In the genomic region with DNA sequence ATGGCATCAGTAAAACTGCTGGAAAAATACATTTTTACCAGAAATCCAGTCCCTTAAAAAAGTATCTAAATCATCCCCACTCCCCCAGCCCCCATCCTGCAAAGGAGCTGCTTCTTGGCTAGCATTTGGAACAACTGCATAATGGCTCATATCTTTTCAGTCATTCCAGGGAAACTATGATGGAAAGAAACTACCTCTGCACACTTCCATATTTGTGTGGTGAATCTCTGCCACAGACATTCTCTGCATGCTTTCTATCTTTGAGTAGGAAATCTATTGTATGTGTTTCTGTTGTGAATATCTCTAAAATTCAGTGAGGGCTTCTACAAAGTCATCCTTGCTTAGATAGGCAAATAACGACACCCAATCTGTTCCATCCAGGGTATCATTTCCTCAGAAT, we compare ENCODE assay signal across 18 cellular contexts.
"Had no signal": no experiment of that assay in that cellular context is flagged by ENCODE, and none has a peak within 500 bp of the region (broad histone marks: within the 10 kb centered on the region; RNA-seq: fewer than 3 reads in every experiment).

No MANE protein-coding gene starts in this region.

- H3K4me3 ChIP-seq: testis had no signal

- H3K4me1 ChIP-seq: testis had no signal

- H3K27me3 ChIP-seq: testis had no signal

- H3K9me3 ChIP-seq: testis had no signal

- H3K9me3 Mint-ChIP-seq: activated naive CD8-positive, alpha-beta T cell treated with anti-CD3 and anti-CD28 coated beads for 36 hours; memory B cell; nephron progenitor cell; stimulated activated naive CD8-positive, alpha-beta T cell treated with anti-CD3 and anti-CD28 coated beads, Interleukin-15, Interleukin-2, amounts not matched to agents 100 ng/mL and 50 ng/mL, for 24 hours had no signal

- FAIRE-seq: islet of Langerhans had no signal

- ATAC-seq: activated CD8-positive, alpha-beta memory T cell treated with anti-CD3 and anti-CD28 coated beads, Interleukin-2, amount 10 ng/mL, durations not matched to agents 7 days and 5 days; activated T-cell treated with anti-CD3 and anti-CD28 coated beads, Interleukin-2, amount 50 U/mL, for 4 hours; left lobe of liver had no signal

- H3K4me1 Mint-ChIP-seq: activated CD8-positive, alpha-beta memory T cell treated with anti-CD3 and anti-CD28 coated beads, Interleukin-2, amount 10 ng/mL, durations not matched to agents 7 days and 5 days; activated naive CD8-positive, alpha-beta T cell treated with anti-CD3 and anti-CD28 coated beads for 36 hours; memory B cell; nephron progenitor cell had no signal

- H3K27me3 Mint-ChIP-seq: activated CD8-positive, alpha-beta memory T cell treated with anti-CD3 and anti-CD28 coated beads, Interleukin-2, amount 10 ng/mL, durations not matched to agents 7 days and 5 days; activated naive CD8-positive, alpha-beta T cell treated with anti-CD3 and anti-CD28 coated beads for 36 hours; memory B cell; stimulated activated naive CD8-positive, alpha-beta T cell treated with anti-CD3 and anti-CD28 coated beads, Interleukin-15, Interleukin-2, amounts not matched to agents 100 ng/mL and 50 ng/mL, for 24 hours had no signal

- H3K27ac ChIP-seq: testis had no signal

- H3K36me3 Mint-ChIP-seq: activated CD8-positive, alpha-beta memory T cell treated with anti-CD3 and anti-CD28 coated beads, Interleukin-2, amount 10 ng/mL, durations not matched to agents 7 days and 5 days; activated naive CD8-positive, alpha-beta T cell treated with anti-CD3 and anti-CD28 coated beads for 36 hours; memory B cell had no signal

- H3K27ac Mint-ChIP-seq: activated CD8-positive, alpha-beta memory T cell treated with anti-CD3 and anti-CD28 coated beads, Interleukin-2, amount 10 ng/mL, durations not matched to agents 7 days and 5 days; activated naive CD8-positive, alpha-beta T cell treated with anti-CD3 and anti-CD28 coated beads for 36 hours; memory B cell; nephron progenitor cell; stimulated activated naive CD8-positive, alpha-beta T cell treated with anti-CD3 and anti-CD28 coated beads, Interleukin-15, Interleukin-2, amounts not matched to agents 100 ng/mL and 50 ng/mL, for 24 hours had no signal

- H3K4me3 Mint-ChIP-seq: activated CD8-positive, alpha-beta memory T cell treated with anti-CD3 and anti-CD28 coated beads, Interleukin-2, amount 10 ng/mL, durations not matched to agents 7 days and 5 days; activated naive CD8-positive, alpha-beta T cell treated with anti-CD3 and anti-CD28 coated beads for 36 hours; activated T-cell treated with anti-CD3 and anti-CD28 coated beads, Interleukin-2, amount 50 U/mL, for 4 hours; memory B cell; nephron progenitor cell; stimulated activated naive CD8-positive, alpha-beta T cell treated with anti-CD3 and anti-CD28 coated beads, Interleukin-15, Interleukin-2, amounts not matched to agents 100 ng/mL and 50 ng/mL, for 24 hours had no signal

- DNase-seq: activated CD4-positive, alpha-beta T cell treated with anti-CD3 and anti-CD28 coated beads, Interleukin-2, amount 50 U/mL, for 48 hours; activated CD4-positive, CD25-positive, alpha-beta regulatory T cell treated with anti-CD3 and anti-CD28 coated beads, Interleukin-2, amount 50 U/mL, for 72 hours; activated CD8-positive, alpha-beta memory T cell treated with anti-CD3 and anti-CD28 coated beads, Interleukin-2, amount 10 ng/mL, durations not matched to agents 7 days and 5 days; activated gamma-delta T cell treated with Interleukin-2 at 50 U/mL for 16 hours; activated naive CD8-positive, alpha-beta T cell treated with anti-CD3 and anti-CD28 coated beads for 36 hours; activated T-cell treated with anti-CD3 and anti-CD28 coated beads, Interleukin-2, amount 50 U/mL, for 4 hours; aorta; central memory CD4-positive, alpha-beta T cell; dermis blood vessel endothelial cell; glutamatergic neuron; nephron progenitor cell; stimulated activated CD4-positive, alpha-beta T cell treated with anti-CD3 and anti-CD28 coated beads, Interleukin-2, amount 100 ng/mL, for 48 hours; stimulated activated CD8-positive, alpha-beta memory T cell treated with anti-CD3 and anti-CD28 coated beads, Interleukin-4, amount 100 ng/mL, for 48 hours; testis had no signal
